8 cellular contexts compared by ENCODE assay signal in genomic region chr2:26035110-26035728, GRCh38. TPM values are rescaled to one million over a fixed set of nuclear protein-coding genes. Genes with fewer than 3 reads are reported as not detected.
DNase-seq lines count a peak whose midpoint lies in the region; ATAC-seq, FAIRE-seq and TF ChIP-seq lines count a peak whose summit lies in the region.

No MANE protein-coding gene starts in this region.

- H3K27ac ChIP-seq in H9 (ENCODE audit: insufficient read length, low read depth, low read length) = no peak overlapping the region
- no peak overlapping the region for H3K27ac ChIP-seq in rectal smooth muscle tissue (ENCODE audit: low read depth, low read length)

- H3K4me1 Mint-ChIP-seq in H9 (peaks cover 10 to 12% of the 10 kb centered on the region in 2 experiments), T-cell (peaks cover 41 to 59% (median 49%) of the 10 kb centered on the region in 3 donors)

- no peak for FAIRE-seq in H54 (lab: Jason Lieb, UNC)

- H3K27me3 Mint-ChIP-seq in H9 (ENCODE audit: low read depth) = no peaks in the 10 kb centered on the region
- H3K27me3 Mint-ChIP-seq in T-cell = no peaks in the 10 kb centered on the region

- no peak overlapping the region for H3K4ac ChIP-seq in H9 (ENCODE audit: low read depth, low read length)

- CTCF ChIA-PET in T-cell (lab: Charles Lee) = interaction anchor here in 1 of 2 donors (0.6 to 3.0 kb wide), 5 partner anchors 44 to 1465 kb away, joined by 3 to 13 read pairs (median 4); partner anchors contain the start of gene ASXL2

- H2BK20ac ChIP-seq in H9 (ENCODE audit: low read depth, low read length, poor library complexity, severe bottlenecking) = no peak overlapping the region

- no peak overlapping the region for H2BK5ac ChIP-seq in H9 (ENCODE audit: insufficient read length, low read length)

- no CpG with 5 or more reads among the region's 11 CpGs for WGBS in H9 (ENCODE audit: extremely low coverage, insufficient read length, low lambda C conversion rate)

- H3K14ac ChIP-seq in H9 (ENCODE audit: insufficient read depth, low read length) = no peak overlapping the region

- H3K36me3 Mint-ChIP-seq in H9 (ENCODE audit: insufficient read depth in 1 of 3, low read depth in 3 of 3) (peaks cover 12 to 29% (median 24%) of the 10 kb centered on the region in 3 experiments; a peak in 6 of 7 replicates), T-cell (peaks cover 5% of the 10 kb centered on the region)

- ATAC-seq in T-cell (replicated peaks in 1 of 4) (no peak), GM21737 (IDR thresholded peaks at IDR 0.05; ENCODE audit: unreplicated experiment) (no peak)

- no peak for DNase-seq in H9
- no peak for DNase-seq in T-cell
- no peak for DNase-seq in fibroblast of pulmonary artery (ENCODE audit: low read depth)
- no peak for DNase-seq in H54 (ENCODE audit: insufficient read length, low spot score)
- DNase-seq in SW 1271 (lab: John Stamatoyannopoulos, UW) = no peak
- DNase-seq in UCSD-AML1 (lab: John Stamatoyannopoulos, UW; ENCODE audit: unreplicated experiment) = no peak

- peaks cover 51% of the 10 kb centered on the region for H3K79me2 ChIP-seq in H9 (ENCODE audit: insufficient read depth, low read length)

- no peak overlapping the region for H4K5ac ChIP-seq in H9 (ENCODE audit: insufficient read length, low read depth, low read length)

- peak overlapping the region; percentile 99 for H3K9ac ChIP-seq in H9 (ENCODE audit: extremely low read depth, insufficient read length, low read length)
- peak overlapping the region; percentile 92 for H3K9ac ChIP-seq in rectal smooth muscle tissue (ENCODE audit: low read length)

- H3T11ph ChIP-seq in H9 (ENCODE audit: low read length) = no peak overlapping the region

- no peak overlapping the region for H3K23ac ChIP-seq in H9 (ENCODE audit: insufficient read length, low read depth, low read length)

- H3K9me3 ChIP-seq in H9 (ENCODE audit: control insufficient read depth, low read depth, low read length) = no peaks in the 10 kb centered on the region

- H3K4me2 ChIP-seq in H9 (ENCODE audit: insufficient read depth, insufficient read length, low read length) = peak overlapping the region; percentile 100

- H2BK12ac ChIP-seq in H9 (ENCODE audit: insufficient read length, low read depth, low read length) = no peak overlapping the region

- H3K36me3 ChIP-seq in rectal smooth muscle tissue (ENCODE audit: control insufficient read depth, insufficient read depth, low read length) = no peaks in the 10 kb centered on the region

- H3K4me1 ChIP-seq in H9 (ENCODE audit: insufficient read depth, low read length) (no peaks in the 10 kb centered on the region; the same call in 1 of the 2 replicates), rectal smooth muscle tissue (ENCODE audit: control insufficient read depth, insufficient read depth, low read length) (no peaks in the 10 kb centered on the region)

- H3K4me3 Mint-ChIP-seq in H9 (peak overlapping the region; percentile 86 to 96), T-cell (peak overlapping the region; percentile 94 to 95 (median 94))

- no peak overlapping the region for H3K18ac ChIP-seq in H9 (ENCODE audit: insufficient read length, low read depth, low read length)

- no peak overlapping the region for H2BK120ac ChIP-seq in H9 (ENCODE audit: low read depth, low read length, poor library complexity, severe bottlenecking)

- H2AFZ ChIP-seq in H9 (ENCODE audit: low read length) = no peak overlapping the region

- H4K20me1 ChIP-seq in H9 (ENCODE audit: control insufficient read depth, insufficient read depth, insufficient read length) = no peaks in the 10 kb centered on the region

- peak overlapping the region; percentile 100 for H3K4me3 ChIP-seq in fibroblast of pulmonary artery (replicated peaks; ENCODE audit: low read depth, low read length)
- peak overlapping the region; percentile 91 for H3K4me3 ChIP-seq in rectal smooth muscle tissue (ENCODE audit: low read length)

- TF ChIP-seq CTCF in H9 (conservative IDR thresholded peaks at IDR 0.05) = no peak
- no peak for TF ChIP-seq CTCF in fibroblast of pulmonary artery (IDR thresholded peaks at IDR 0.05; ENCODE audit: low read length, missing control alignments)

- POLR2A ChIA-PET in T-cell (lab: Charles Lee) = interaction anchor here (0.6 to 1.6 kb wide), 4 partner anchors 8 to 1008 kb away, joined by 3 to 5 read pairs (median 4); partner anchors contain the start of gene KIF3C (in 1 of the 2)

- H3K9me3 Mint-ChIP-seq in H9 (no peaks in the 10 kb centered on the region), T-cell (no peaks in the 10 kb centered on the region)

- no peak for TF ChIP-seq POLR2A in H54 (IDR thresholded peaks at IDR 0.05; ENCODE audit: low read depth, low read length)

- H4K8ac ChIP-seq in H9 (replicated peaks; ENCODE audit: insufficient read length, low read depth, low read length) = no peak overlapping the region

- H2BK15ac ChIP-seq in H9 (ENCODE audit: low read depth, low read length) = no peak overlapping the region

- H4K91ac ChIP-seq in H9 (ENCODE audit: insufficient read length, low read depth, low read length) = no peak overlapping the region

- peaks cover 3% of the 10 kb centered on the region for H3K79me1 ChIP-seq in H9 (ENCODE audit: insufficient read depth, low read depth, low read length, poor library complexity, severe bottlenecking)

- no peak overlapping the region for H3K56ac ChIP-seq in H9 (ENCODE audit: insufficient read length, low read depth, low read length)

- H2AK5ac ChIP-seq in H9 (ENCODE audit: insufficient read length, low read length) = no peak overlapping the region

- peak overlapping the region; percentile 72 to 97 (median 92); a peak in 5 of 7 replicates for H3K27ac Mint-ChIP-seq in H9
- H3K27ac Mint-ChIP-seq in T-cell = peak overlapping the region; percentile 85 to 95

- peaks cover 13% of the 10 kb centered on the region for H3K23me2 ChIP-seq in H9 (ENCODE audit: insufficient read length, low read depth, low read length, poor library complexity, severe bottlenecking)

- H3K27me3 ChIP-seq in H9 (ENCODE audit: insufficient read depth, low read length) = no peaks in the 10 kb centered on the region
- no peaks in the 10 kb centered on the region for H3K27me3 ChIP-seq in rectal smooth muscle tissue (ENCODE audit: control insufficient read depth, insufficient read depth, low read length)

RNA-seq across cellular contexts. Expression of gene RAB10, which starts 1.3 kb away (rescaled TPM):
- total RNA-seq in H9 (2021) (124 and 130 TPM in 2 replicates), T-cell (10 to 100 TPM; 35.0 to 78.7 (median 71.2) TPM)

RNA-seq across cellular contexts. Expression of gene KIF3C, which starts 52.9 kb away (rescaled TPM):
- total RNA-seq in H9 (2021) (35.2 and 41.4 TPM in 2 replicates), T-cell (1 to 10 TPM; 3.3 to 8.6 (median 6.9) TPM)
